Comparison of ENCODE assay signal across 9 cellular contexts in the genomic region with DNA sequence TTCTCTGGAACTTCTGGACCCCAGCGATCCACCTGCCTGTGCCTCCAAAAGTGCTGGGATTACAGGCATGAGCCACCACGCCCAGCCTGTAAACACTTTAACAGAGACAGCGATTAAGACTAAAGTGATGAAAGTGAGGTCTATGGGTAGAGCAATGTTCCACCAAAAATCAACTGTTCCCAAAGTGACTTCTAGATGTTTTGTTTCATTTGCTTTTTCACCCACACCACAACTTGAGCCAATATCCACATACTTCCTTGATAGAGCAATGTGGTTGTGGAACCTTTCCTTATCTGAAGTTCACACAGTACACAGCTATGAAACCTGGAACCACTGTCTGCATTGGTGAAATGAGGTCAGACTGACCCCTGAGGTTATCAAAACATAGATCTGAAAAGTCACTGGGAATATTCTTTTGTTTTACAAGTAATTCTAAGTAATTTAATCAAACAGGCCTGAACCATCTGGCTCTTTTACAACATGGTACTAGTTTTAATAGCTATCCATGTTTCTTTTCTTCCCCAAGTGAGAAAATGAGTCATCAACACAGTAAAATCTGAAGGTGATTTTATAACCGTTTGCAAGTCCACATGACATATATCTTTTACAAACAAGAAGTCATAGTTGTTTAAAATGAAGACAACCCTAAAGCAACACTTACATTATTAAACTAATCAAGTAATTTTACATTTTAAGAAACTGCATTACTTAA.
DNase-seq lines count a peak whose midpoint lies in the region; ATAC-seq and TF ChIP-seq lines count a peak whose summit lies in the region.
"Had no signal": no experiment of that assay in that cellular context is flagged by ENCODE, and none has a peak within 500 bp of the region (broad histone marks: within the 10 kb centered on the region; RNA-seq: fewer than 3 reads in every experiment).

No MANE protein-coding gene starts in this region.

- H3K36me3 ChIP-seq in ascending aorta (no peaks in the 10 kb centered on the region), thoracic aorta (no peaks in the 10 kb centered on the region)

- TF ChIP-seq CTCF in HFF-Myc (IDR thresholded peaks at IDR 0.05; ENCODE audit: low read depth, low read length, missing control alignments) (no peak), ascending aorta (IDR thresholded peaks at IDR 0.05) (no peak), thoracic aorta (IDR thresholded peaks at IDR 0.05) (no peak)

- H3K27ac ChIP-seq in ascending aorta (peak overlapping the region; percentile 81 to 92), thoracic aorta (peak overlapping the region; percentile 88 to 92)

- intact Hi-C loops in ascending aorta (cut with DNase I) = loop anchor here (2.0 to 5.0 kb wide), 2 partner anchors 58 to 121 kb away; no protein-coding TSS in a partner anchor

- H3K4me1 ChIP-seq in ascending aorta (peaks cover 14 to 41% of the 10 kb centered on the region in 2 donors), thoracic aorta (ENCODE audit: control insufficient read depth in 1 of 2, low read depth in 2 of 2) (peaks cover 39 to 66% of the 10 kb centered on the region in 2 donors)

- no peaks in the 10 kb centered on the region for H3K9me3 ChIP-seq in ascending aorta
- H3K9me3 ChIP-seq in thoracic aorta = no peaks in the 10 kb centered on the region

- H3K4me3 ChIP-seq in HFF-Myc (replicated peaks; ENCODE audit: low read depth, low read length) (no peak overlapping the region), ascending aorta (peak overlapping the region in 1 of 2 donors; percentile 30), thoracic aorta (peak overlapping the region; percentile 3)

- DNase-seq in HFF-Myc (ENCODE audit: extremely low read depth, low read depth) (peak; percentile 67), ascending aorta (ENCODE audit: low spot score in 2 of 2) (no peak), iris pigment epithelial cell (ENCODE audit: low read depth) (peak; percentile 93), thoracic aorta (ENCODE audit: low spot score) (no peak)
- no peak for DNase-seq in activated T-cell treated with anti-CD3 and anti-CD28 coated beads, Interleukin-2, amount 50 U/mL, for 1 hour
- no peak for DNase-seq in stimulated activated CD4-positive, alpha-beta T cell treated with anti-CD3 and anti-CD28 coated beads, Interleukin-4, amount 100 ng/mL, for 1 hour
- DNase-seq: stimulated activated CD4-positive, alpha-beta T cell treated with anti-CD3 and anti-CD28 coated beads, Interleukin-4, amount 100 ng/mL, for 4 hours had no signal

- H3K27me3 ChIP-seq in ascending aorta (no peaks in the 10 kb centered on the region), thoracic aorta (replicated peaks; ENCODE audit: insufficient read depth) (no peaks in the 10 kb centered on the region)

- ATAC-seq in thoracic aorta (ENCODE audit: insufficient number of reproducible peaks, low FRiP score, low read depth) (peak; percentile 69), GM19035 (IDR thresholded peaks at IDR 0.05; ENCODE audit: unreplicated experiment) (no peak), GM21619 (IDR thresholded peaks at IDR 0.05; ENCODE audit: unreplicated experiment) (no peak)

Comparison
In these comparisons a context has a peak if more than half of its experiments do, and no peak if none do; other contexts are left out.
1. DNase-seq: peak in HFF-Myc (single experiment) and iris pigment epithelial cell (single experiment); none in ascending aorta (0 of 2), thoracic aorta (single experiment), activated T-cell treated with anti-CD3 and anti-CD28 coated beads, Interleukin-2, amount 50 U/mL, for 1 hour (single experiment) and stimulated activated CD4-positive, alpha-beta T cell treated with anti-CD3 and anti-CD28 coated beads, Interleukin-4, amount 100 ng/mL, for 1 hour (single experiment).